In genomic region chr1:112515311-112516009, GRCh38 we compare ENCODE assay signal across 15 cellular contexts. TPM values are rescaled to one million over a fixed set of nuclear protein-coding genes. Genes with fewer than 3 reads are reported as not detected.
A peak's percentile ranks its signal among the peaks of the same experiment; 100 is the strongest.
DNase-seq lines count a peak whose midpoint lies in the region; ATAC-seq and TF ChIP-seq lines count a peak whose summit lies in the region.
"Had no signal": no experiment of that assay in that cellular context is flagged by ENCODE, and none has a peak within 500 bp of the region (broad histone marks: within the 10 kb centered on the region; RNA-seq: fewer than 3 reads in every experiment).

No MANE protein-coding gene starts in this region.

- H3K4me3 ChIP-seq in epithelial cell of proximal tubule (ENCODE audit: low read depth, low read length): no peak overlapping the region
- H3K4me3 ChIP-seq in Karpas-422 (ENCODE audit: low read length): no peak overlapping the region
- no peak overlapping the region for H3K4me3 ChIP-seq in HAP-1
- H3K4me3 ChIP-seq: psoas muscle had no signal

- ATAC-seq in GM21360 (IDR thresholded peaks at IDR 0.05; ENCODE audit: unreplicated experiment) (no peak), HG03159 (IDR thresholded peaks at IDR 0.05; ENCODE audit: unreplicated experiment) (no peak)
- ATAC-seq: T-cell had no signal

- H3K4me1 Mint-ChIP-seq in nephron progenitor cell: peaks cover 9% of the 10 kb centered on the region
- H3K4me1 Mint-ChIP-seq: T-cell had no signal

- peaks cover 43% of the 10 kb centered on the region for H3K27me3 Mint-ChIP-seq in nephron progenitor cell (ENCODE audit: low read depth, poor library complexity)
- H3K27me3 Mint-ChIP-seq: T-cell had no signal

- H3K4me2 ChIP-seq in Karpas-422 (ENCODE audit: low read depth, low read length, poor library complexity, severe bottlenecking): no peak overlapping the region

- no peaks in the 10 kb centered on the region for H3K36me3 Mint-ChIP-seq in nephron progenitor cell (ENCODE audit: low read depth)
- H3K36me3 Mint-ChIP-seq: activated naive CD8-positive, alpha-beta T cell treated with anti-CD3 and anti-CD28 coated beads, Interleukin-2, amount 10 ng/mL, durations not matched to agents 7 days and 5 days; T-cell had no signal

- H3K36me3 ChIP-seq in Karpas-422 (ENCODE audit: insufficient read depth, low read length) (no peaks in the 10 kb centered on the region), HAP-1 (replicated peaks) (no peaks in the 10 kb centered on the region)

- H3K9me2 ChIP-seq in Karpas-422 (replicated peaks; ENCODE audit: insufficient read depth, low read length): no peaks in the 10 kb centered on the region

- H3K79me2 ChIP-seq in Karpas-422 (ENCODE audit: low read length): no peaks in the 10 kb centered on the region

- no peaks in the 10 kb centered on the region for H3K4me1 ChIP-seq in Karpas-422 (ENCODE audit: low read length)
- no peaks in the 10 kb centered on the region for H3K4me1 ChIP-seq in HAP-1
- H3K4me1 ChIP-seq: psoas muscle had no signal

- H3K9ac ChIP-seq in Karpas-422 (ENCODE audit: low read length): no peak overlapping the region

- TF ChIP-seq CTCF in epithelial cell of proximal tubule (conservative IDR thresholded peaks at IDR 0.05; ENCODE audit: low read depth, low read length) (no peak), nephron progenitor cell (IDR thresholded peaks at IDR 0.05) (no peak)

- in situ Hi-C loops in HAP-1 (cut with MboI; ENCODE audit: low sequenced_read_pairs): no loop called here

- 0 out of 2 replicates have a peak, but pooled peaks cover 3% of the 10 kb centered on the region for H3K27me3 ChIP-seq in Karpas-422 (ENCODE audit: low read length)
- H3K27me3 ChIP-seq in HAP-1 (ENCODE audit: low read depth): no peaks in the 10 kb centered on the region

- no peak overlapping the region for H2AFZ ChIP-seq in Karpas-422 (ENCODE audit: low read length)

- H3K27ac Mint-ChIP-seq in nephron progenitor cell: no peak overlapping the region
- H3K27ac Mint-ChIP-seq: activated naive CD8-positive, alpha-beta T cell treated with anti-CD3 and anti-CD28 coated beads, Interleukin-2, amount 10 ng/mL, durations not matched to agents 7 days and 5 days; T-cell had no signal

- H3K9me3 ChIP-seq in Karpas-422 (ENCODE audit: low read length) (no peaks in the 10 kb centered on the region), HAP-1 (no peaks in the 10 kb centered on the region)
- H3K9me3 ChIP-seq: psoas muscle had no signal

- H3K9me3 Mint-ChIP-seq in nephron progenitor cell: no peaks in the 10 kb centered on the region
- H3K9me3 Mint-ChIP-seq: activated naive CD8-positive, alpha-beta T cell treated with anti-CD3 and anti-CD28 coated beads, Interleukin-2, amount 10 ng/mL, durations not matched to agents 7 days and 5 days; T-cell had no signal

- H3K27ac ChIP-seq in Karpas-422 (ENCODE audit: low read length): no peak overlapping the region
- H3K27ac ChIP-seq: epithelial cell of prostate, psoas muscle had no signal

- DNase-seq in GM03348 (ENCODE audit: low spot score) (peak; percentile 78), RKO (ENCODE audit: low spot score) (peak; percentile 14), epithelial cell of proximal tubule (ENCODE audit: low read depth) (peak; percentile 81), nephron progenitor cell (peak; percentile 58), Karpas-422 (no peak), HAP-1 (ENCODE audit: low spot score in 2 of 2) (no peak)
- DNase-seq: activated naive CD8-positive, alpha-beta T cell treated with anti-CD3 and anti-CD28 coated beads, Interleukin-2, amount 10 ng/mL, durations not matched to agents 7 days and 5 days; NCI-H69; psoas muscle; substantia nigra; T-cell had no signal

- no peaks in the 10 kb centered on the region for H4K20me1 ChIP-seq in Karpas-422 (ENCODE audit: insufficient read depth, low read depth, low read length)

- no peak overlapping the region for H3K4me3 Mint-ChIP-seq in nephron progenitor cell
- H3K4me3 Mint-ChIP-seq: activated naive CD8-positive, alpha-beta T cell treated with anti-CD3 and anti-CD28 coated beads, Interleukin-2, amount 10 ng/mL, durations not matched to agents 7 days and 5 days; T-cell had no signal

RNA-seq across cellular contexts. Expression of gene WNT2B, which starts 6.7 kb away (rescaled TPM):
- total RNA-seq in epithelial cell of proximal tubule: 0.80 and 4.8 TPM in 2 replicates
- not detected in 2 replicates for total RNA-seq in Karpas-422 (2014; rRNA removed; shearing (Covaris generic); ENCODE audit: low replicate concordance)
- total RNA-seq: activated CD8-positive, alpha-beta memory T cell treated with anti-CD3 and anti-CD28 coated beads for 36 hours had no signal

Comparison
In these comparisons a context has a peak if more than half of its experiments do, and no peak if none do; other contexts are left out.
1. DNase-seq: peak in GM03348 (single experiment), RKO (single experiment), epithelial cell of proximal tubule (single experiment) and nephron progenitor cell (single experiment); none in Karpas-422 (single experiment) and HAP-1 (0 of 2).